ENCODE assay signal across 1 cellular context in the genomic region with DNA sequence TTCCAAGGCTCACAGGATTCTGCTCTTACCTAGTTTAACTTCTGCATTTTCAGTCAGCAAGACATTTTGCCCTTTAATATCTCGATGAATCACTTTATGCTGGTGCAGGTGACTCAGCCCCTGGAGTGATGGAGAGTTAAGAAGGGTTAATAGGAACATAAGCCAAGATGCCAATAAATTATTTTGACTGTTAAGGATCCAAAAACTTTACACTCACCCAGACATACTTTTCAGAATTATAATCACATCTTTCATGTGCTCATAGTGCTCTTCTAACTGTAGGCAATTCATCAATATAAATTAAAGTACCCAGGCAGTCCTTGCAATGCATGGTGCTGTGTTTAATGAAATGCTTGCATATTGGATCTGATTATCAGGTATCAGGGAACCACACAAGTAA.
TF ChIP-seq lines count a peak whose summit lies in the region.

No MANE protein-coding gene starts in this region.

TF ChIP-seq in HCT116, 20 proteins besides CTCF, POLR2A, EP300 and RAD21 (continued from another document):
- TF ChIP-seq, protein P1, sequence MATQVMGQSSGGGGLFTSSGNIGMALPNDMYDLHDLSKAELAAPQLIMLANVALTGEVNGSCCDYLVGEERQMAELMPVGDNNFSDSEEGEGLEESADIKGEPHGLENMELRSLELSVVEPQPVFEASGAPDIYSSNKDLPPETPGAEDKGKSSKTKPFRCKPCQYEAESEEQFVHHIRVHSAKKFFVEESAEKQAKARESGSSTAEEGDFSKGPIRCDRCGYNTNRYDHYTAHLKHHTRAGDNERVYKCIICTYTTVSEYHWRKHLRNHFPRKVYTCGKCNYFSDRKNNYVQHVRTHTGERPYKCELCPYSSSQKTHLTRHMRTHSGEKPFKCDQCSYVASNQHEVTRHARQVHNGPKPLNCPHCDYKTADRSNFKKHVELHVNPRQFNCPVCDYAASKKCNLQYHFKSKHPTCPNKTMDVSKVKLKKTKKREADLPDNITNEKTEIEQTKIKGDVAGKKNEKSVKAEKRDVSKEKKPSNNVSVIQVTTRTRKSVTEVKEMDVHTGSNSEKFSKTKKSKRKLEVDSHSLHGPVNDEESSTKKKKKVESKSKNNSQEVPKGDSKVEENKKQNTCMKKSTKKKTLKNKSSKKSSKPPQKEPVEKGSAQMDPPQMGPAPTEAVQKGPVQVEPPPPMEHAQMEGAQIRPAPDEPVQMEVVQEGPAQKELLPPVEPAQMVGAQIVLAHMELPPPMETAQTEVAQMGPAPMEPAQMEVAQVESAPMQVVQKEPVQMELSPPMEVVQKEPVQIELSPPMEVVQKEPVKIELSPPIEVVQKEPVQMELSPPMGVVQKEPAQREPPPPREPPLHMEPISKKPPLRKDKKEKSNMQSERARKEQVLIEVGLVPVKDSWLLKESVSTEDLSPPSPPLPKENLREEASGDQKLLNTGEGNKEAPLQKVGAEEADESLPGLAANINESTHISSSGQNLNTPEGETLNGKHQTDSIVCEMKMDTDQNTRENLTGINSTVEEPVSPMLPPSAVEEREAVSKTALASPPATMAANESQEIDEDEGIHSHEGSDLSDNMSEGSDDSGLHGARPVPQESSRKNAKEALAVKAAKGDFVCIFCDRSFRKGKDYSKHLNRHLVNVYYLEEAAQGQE (IDR thresholded peaks at IDR 0.05; ENCODE audit: low read depth): no peak
- TF ChIP-seq JUND (IDR thresholded peaks at IDR 0.05): peak; percentile 66
TF ChIP-seq in HCT116: peak in this region for 5.
